In genomic region chr17:82351713-82352488, GRCh38 we compare ENCODE assay signal across 8 cellular contexts. TPM values are rescaled to one million over a fixed set of nuclear protein-coding genes. Genes with fewer than 3 reads are reported as not detected.
DNase-seq lines count a peak whose midpoint lies in the region; TF ChIP-seq lines count a peak whose summit lies in the region.

No MANE protein-coding gene starts in this region.

- H3K4me3 ChIP-seq in foreskin fibroblast (ENCODE audit: low read depth in 1 of 2, low read length in 2 of 2) = no peak overlapping the region

- DNase-seq in SIG-M5 treated with dmso at 0.1 percent for 504 hours (lab: John Stamatoyannopoulos, UW; ENCODE audit: unreplicated experiment) (peak; percentile 79), SIG-M5 (lab: John Stamatoyannopoulos, UW) (no peak), LHCN-M2 (ENCODE audit: low read depth) (peak; percentile 84), RPMI8226 (peak; percentile 94), foreskin fibroblast (peak; percentile 72 to 94), nucleus accumbens (lab: John Stamatoyannopoulos, UW) (peak in 49 of 56 donors; percentile 23 to 90 (median 60)), superior temporal gyrus (ENCODE audit: extremely low spot score) (peak; percentile 92)
- peak; percentile 61 to 71 for DNase-seq in activated T-helper 1 cell treated with anti-CD3 and anti-CD28 coated beads, Interleukin-2, amount 50 U/mL, for 16 hours (ENCODE audit: low read depth in 1 of 2, low spot score in 1 of 2)

- TF ChIP-seq CTCF in foreskin fibroblast (IDR thresholded peaks at IDR 0.05; ENCODE audit: low read depth, low read length) = peak; percentile 91

RNA-seq across cellular contexts. Expression of gene TEX19, which starts 7.1 kb away (rescaled TPM):
- total RNA-seq in LHCN-M2 (2014; rRNA removed) = 0.06 TPM in 2 replicates
- polyA plus RNA-seq in LHCN-M2 (2012) = 0.04 TPM

RNA-seq across cellular contexts. Expression of gene SECTM1, which starts 18.3 kb away (rescaled TPM):
- 139 and 147 TPM in 2 replicates for total RNA-seq in LHCN-M2 (2014; rRNA removed)
- polyA plus RNA-seq in LHCN-M2 (2012) = 76.8 TPM

RNA-seq across cellular contexts. Expression of gene UTS2R, which starts 19.7 kb away (rescaled TPM):
- total RNA-seq in LHCN-M2 (2014; rRNA removed) = 0.11 TPM in 1 of 2 replicates, not detected in the other
- polyA plus RNA-seq in LHCN-M2 (2012) = 0.27 TPM

RNA-seq across cellular contexts. Expression of gene CD7, which starts 34.5 kb away (rescaled TPM):
- 0.92 and 1.6 TPM in 2 replicates for total RNA-seq in LHCN-M2 (2014; rRNA removed)
- 0.27 TPM for polyA plus RNA-seq in LHCN-M2 (2012)
